Comparison of ENCODE assay signal across 7 cellular contexts in the genomic region with DNA sequence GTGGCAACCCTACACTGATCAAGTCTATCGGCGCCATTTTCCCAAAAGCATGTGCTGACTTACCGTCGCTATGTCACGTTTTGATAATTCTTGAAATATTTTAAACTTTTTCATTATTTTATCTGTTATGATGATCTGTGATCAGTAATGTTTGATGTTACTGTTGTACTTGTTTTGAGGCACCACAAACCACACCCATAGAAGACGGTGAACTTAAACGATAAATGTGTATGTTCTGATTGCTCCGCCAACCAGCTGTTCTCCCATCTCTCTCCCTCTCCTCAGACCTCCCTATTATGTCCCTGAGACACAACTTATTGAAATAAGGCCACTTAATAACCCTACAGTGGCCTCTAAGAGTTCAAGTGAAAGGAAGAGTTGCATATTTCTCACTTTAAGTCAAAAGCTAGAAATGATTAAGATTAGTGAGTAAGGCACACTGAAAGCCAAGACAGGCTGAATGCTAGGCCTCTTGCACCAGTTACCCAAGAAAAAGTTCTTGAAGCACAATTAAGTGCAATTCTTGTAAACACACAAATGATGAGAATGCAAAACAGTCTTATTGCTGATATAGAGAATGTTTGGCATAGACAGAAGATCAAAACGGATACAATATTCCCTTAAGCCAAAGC. TPM values are rescaled to one million over a fixed set of nuclear protein-coding genes. Genes with fewer than 3 reads are reported as not detected.
"Had no signal": no experiment of that assay in that cellular context is flagged by ENCODE, and none has a peak within 500 bp of the region (broad histone marks: within the 10 kb centered on the region; RNA-seq: fewer than 3 reads in every experiment).

No MANE protein-coding gene starts in this region.

RNA-seq across cellular contexts. Expression of a gene that starts 38.4 kb away (rescaled TPM):
- total RNA-seq: activated CD4-positive, alpha-beta memory T cell treated with anti-CD3 and anti-CD28 coated beads for 36 hours; activated naive CD8-positive, alpha-beta T cell treated with anti-CD3 and anti-CD28 coated beads for 36 hours; activated T-cell treated with anti-CD3 and anti-CD28 coated beads, Interleukin-2, amount 50 U/mL, for 4 hours; activated T-helper 1 cell treated with anti-CD3 and anti-CD28 coated beads, Interleukin-12 subunit alpha, Interleukin-12 subunit beta, Interleukin-2, Interleukin-4 antibody, amounts not matched to agents 30 ng/mL and 10 ng/mL and 1 ng/mL, durations not matched to agents 14 hours and 24 hours and 36 hours; body of pancreas; dermis blood vessel endothelial cell; T-helper 17 cell had no signal
